In genomic region chr21:29648710-29649240, GRCh38 we compare ENCODE assay signal across 19 cellular contexts.
"Had no signal": no experiment of that assay in that cellular context is flagged by ENCODE, and none has a peak within 500 bp of the region (broad histone marks: within the 10 kb centered on the region; RNA-seq: fewer than 3 reads in every experiment).

No MANE protein-coding gene starts in this region.

- H3K9me3 ChIP-seq: gastrocnemius medialis, sigmoid colon, thoracic aorta had no signal

- DNase-seq: dorsolateral prefrontal cortex; effector CD8-positive, alpha-beta T cell; gastrocnemius medialis; islet precursor cell; mammary epithelial cell; natural killer cell; posterior cingulate gyrus; sigmoid colon; stimulated activated CD4-positive, alpha-beta T cell treated with anti-CD3 and anti-CD28 coated beads, Interleukin-2, amount 100 ng/mL, for 24 hours; stimulated activated CD4-positive, alpha-beta T cell treated with anti-CD3 and anti-CD28 coated beads, Interleukin-4, amount 100 ng/mL, for 4 hours; stimulated activated naive B cell treated with anti-CD40 and anti-IgM and Interleukin-4, amounts not matched to agents 10 μg/mL and 1 μg/mL and 100 μg/mL, for 72 hours; stimulated activated naive CD8-positive, alpha-beta T cell treated with anti-CD3 and anti-CD28 coated beads, Interleukin-15, amount 100 ng/mL, for 72 hours; trophoblast cell had no signal

- H3K9me3 Mint-ChIP-seq: mesothelial cell of epicardium; neural crest cell; stimulated activated naive B cell treated with anti-CD40 and anti-IgM and Interleukin-4, amounts not matched to agents 10 μg/mL and 1 μg/mL and 100 μg/mL, for 72 hours; stimulated activated naive CD8-positive, alpha-beta T cell treated with anti-CD3 and anti-CD28 coated beads, Interleukin-15, amount 100 ng/mL, for 72 hours had no signal

- H3K27me3 ChIP-seq: dorsolateral prefrontal cortex, gastrocnemius medialis, sigmoid colon had no signal

- H3K4me3 ChIP-seq: coronary artery, dorsolateral prefrontal cortex, gastrocnemius medialis, sigmoid colon, skin epidermis, thoracic aorta had no signal

- H3K27ac ChIP-seq: coronary artery, dorsolateral prefrontal cortex, gastrocnemius medialis, sigmoid colon, skin epidermis, thoracic aorta had no signal

- H3K27ac Mint-ChIP-seq: mesothelial cell of epicardium; natural killer cell; stimulated activated naive B cell treated with anti-CD40 and anti-IgM and Interleukin-4, amounts not matched to agents 10 μg/mL and 1 μg/mL and 100 μg/mL, for 72 hours; stimulated activated naive CD8-positive, alpha-beta T cell treated with anti-CD3 and anti-CD28 coated beads, Interleukin-15, amount 100 ng/mL, for 72 hours had no signal

- H3K4me3 Mint-ChIP-seq: mesothelial cell of epicardium; natural killer cell; neural crest cell; stimulated activated naive B cell treated with anti-CD40 and anti-IgM and Interleukin-4, amounts not matched to agents 10 μg/mL and 1 μg/mL and 100 μg/mL, for 72 hours; stimulated activated naive CD8-positive, alpha-beta T cell treated with anti-CD3 and anti-CD28 coated beads, Interleukin-15, amount 100 ng/mL, for 72 hours had no signal

- H3K36me3 ChIP-seq: gastrocnemius medialis, sigmoid colon, thoracic aorta had no signal

- H3K4me1 Mint-ChIP-seq: natural killer cell; stimulated activated naive B cell treated with anti-CD40 and anti-IgM and Interleukin-4, amounts not matched to agents 10 μg/mL and 1 μg/mL and 100 μg/mL, for 72 hours had no signal

- ATAC-seq: gastrocnemius medialis; left lobe of liver; natural killer cell; stimulated activated naive B cell treated with anti-CD40 and anti-IgM and Interleukin-4, amounts not matched to agents 10 μg/mL and 1 μg/mL and 100 μg/mL, for 72 hours; stimulated activated naive CD8-positive, alpha-beta T cell treated with anti-CD3 and anti-CD28 coated beads, Interleukin-15, amount 100 ng/mL, for 72 hours had no signal

- H3K36me3 Mint-ChIP-seq: mesothelial cell of epicardium, natural killer cell had no signal

- H3K4me1 ChIP-seq: gastrocnemius medialis, sigmoid colon had no signal

- H3K27me3 Mint-ChIP-seq: stimulated activated naive B cell treated with anti-CD40 and anti-IgM and Interleukin-4, amounts not matched to agents 10 μg/mL and 1 μg/mL and 100 μg/mL, for 72 hours; stimulated activated naive CD8-positive, alpha-beta T cell treated with anti-CD3 and anti-CD28 coated beads, Interleukin-15, amount 100 ng/mL, for 72 hours had no signal
